Comparison of ENCODE assay signal across 24 cellular contexts in the genomic region with DNA sequence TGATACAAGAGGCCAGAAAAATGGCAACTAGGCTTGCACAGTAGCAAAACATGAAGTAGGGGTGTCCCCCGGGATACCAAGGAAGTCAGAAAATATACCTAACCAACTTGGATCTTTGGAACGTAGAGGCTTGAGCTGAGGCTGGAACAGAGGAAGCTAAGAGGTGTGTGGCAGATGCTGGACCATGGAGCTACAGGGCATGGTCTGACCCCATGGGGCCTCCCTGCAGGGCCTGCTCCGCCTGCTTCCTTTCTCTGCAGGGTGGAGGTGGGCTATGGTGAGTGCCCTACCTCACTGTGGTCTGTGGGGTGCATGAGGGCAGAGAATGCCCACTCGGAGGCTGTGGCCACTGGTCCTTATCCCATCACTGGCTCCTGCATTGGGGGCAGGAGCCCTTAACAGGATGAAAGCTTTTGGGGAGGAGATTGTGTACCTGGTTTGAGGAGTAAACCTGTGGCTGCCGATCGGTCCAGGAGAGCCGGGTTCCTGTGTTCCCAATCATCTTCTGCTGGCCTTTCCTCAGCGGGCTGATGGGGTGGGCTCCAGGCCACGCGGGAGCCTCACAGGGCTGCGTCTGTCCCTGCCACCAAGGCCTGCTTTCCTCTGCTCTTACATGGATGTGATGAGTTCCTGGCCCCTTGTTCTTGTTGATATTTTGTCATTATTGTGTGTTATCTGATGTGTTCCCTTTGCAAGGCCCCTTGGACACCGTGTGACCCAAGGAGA.
"Had no signal": no experiment of that assay in that cellular context is flagged by ENCODE, and none has a peak within 500 bp of the region (broad histone marks: within the 10 kb centered on the region; RNA-seq: fewer than 3 reads in every experiment).

No MANE protein-coding gene starts in this region.

- H3K9me3 ChIP-seq: gastrocnemius medialis, prostate gland, sigmoid colon, tibial nerve had no signal

- H3K9me3 Mint-ChIP-seq: activated naive CD4-positive, alpha-beta T cell treated with anti-CD3 and anti-CD28 coated beads for 36 hours had no signal

- H3K4me3 Mint-ChIP-seq: activated CD4-positive, alpha-beta T cell treated with anti-CD3 and anti-CD28 coated beads for 36 hours; activated naive CD4-positive, alpha-beta T cell treated with anti-CD3 and anti-CD28 coated beads for 36 hours; activated naive CD8-positive, alpha-beta T cell treated with anti-CD3 and anti-CD28 coated beads, Interleukin-2, amount 10 ng/mL, durations not matched to agents 7 days and 5 days; activated T-helper 1 cell treated with anti-CD3 and anti-CD28 coated beads, Interleukin-12 subunit alpha, Interleukin-12 subunit beta, Interleukin-2, Interleukin-4 antibody, amounts not matched to agents 30 ng/mL and 10 ng/mL and 1 ng/mL, durations not matched to agents 14 hours and 24 hours and 36 hours; dendritic cell treated with granulocyte-macrophage colony-stimulating factor and Interleukin-4, amounts not matched to agents 40 ng/mL and 50 ng/mL, for 4 days; natural killer cell had no signal

- H3K4me1 ChIP-seq: gastrocnemius medialis, prostate gland, sigmoid colon, tibial nerve had no signal

- H3K36me3 ChIP-seq: gastrocnemius medialis, prostate gland, sigmoid colon, tibial nerve had no signal

- ATAC-seq: activated CD4-positive, alpha-beta T cell treated with anti-CD3 and anti-CD28 coated beads for 36 hours; gastrocnemius medialis; natural killer cell had no signal

- H3K4me1 Mint-ChIP-seq: activated CD4-positive, alpha-beta T cell treated with anti-CD3 and anti-CD28 coated beads for 36 hours; activated naive CD8-positive, alpha-beta T cell treated with anti-CD3 and anti-CD28 coated beads, Interleukin-2, amount 10 ng/mL, durations not matched to agents 7 days and 5 days; natural killer cell had no signal

- H3K27me3 Mint-ChIP-seq: dendritic cell treated with granulocyte-macrophage colony-stimulating factor and Interleukin-4, amounts not matched to agents 40 ng/mL and 50 ng/mL, for 4 days had no signal

- DNase-seq: activated CD4-positive, alpha-beta T cell treated with anti-CD3 and anti-CD28 coated beads for 36 hours; activated CD4-positive, CD25-positive, alpha-beta regulatory T cell; activated effector memory CD4-positive, alpha-beta T cell treated with anti-CD3 and anti-CD28 coated beads, Interleukin-2, amount 50 U/mL, for 16 hours; activated naive CD4-positive, alpha-beta T cell treated with anti-CD3 and anti-CD28 coated beads for 36 hours; activated naive CD8-positive, alpha-beta T cell treated with anti-CD3 and anti-CD28 coated beads, Interleukin-2, amount 10 ng/mL, durations not matched to agents 7 days and 5 days; activated T-cell treated with anti-CD3 and anti-CD28 coated beads, Interleukin-2, amount 50 U/mL, for 1 hour; central memory CD4-positive, alpha-beta T cell; effector CD4-positive, alpha-beta T cell; gastrocnemius medialis; glutamatergic neuron; mesenchymal stem cell; natural killer cell; retina; sigmoid colon; small intestine; stimulated activated CD4-positive, alpha-beta T cell treated with anti-CD3 and anti-CD28 coated beads, Interleukin-4, amount 100 ng/mL, for 4 hours; stimulated activated naive CD4-positive, alpha-beta T cell; T-helper 1 cell had no signal

- FAIRE-seq: islet of Langerhans, small intestine had no signal

- H3K27ac Mint-ChIP-seq: activated CD4-positive, alpha-beta T cell treated with anti-CD3 and anti-CD28 coated beads for 36 hours; activated naive CD4-positive, alpha-beta T cell treated with anti-CD3 and anti-CD28 coated beads for 36 hours; activated naive CD8-positive, alpha-beta T cell treated with anti-CD3 and anti-CD28 coated beads, Interleukin-2, amount 10 ng/mL, durations not matched to agents 7 days and 5 days; activated T-helper 1 cell treated with anti-CD3 and anti-CD28 coated beads, Interleukin-12 subunit alpha, Interleukin-12 subunit beta, Interleukin-2, Interleukin-4 antibody, amounts not matched to agents 30 ng/mL and 10 ng/mL and 1 ng/mL, durations not matched to agents 14 hours and 24 hours and 36 hours; dendritic cell treated with granulocyte-macrophage colony-stimulating factor and Interleukin-4, amounts not matched to agents 40 ng/mL and 50 ng/mL, for 4 days; natural killer cell had no signal

- H3K4me3 ChIP-seq: gastrocnemius medialis, prostate gland, sigmoid colon, tibial nerve had no signal

- H3K27ac ChIP-seq: epithelial cell of prostate, gastrocnemius medialis, prostate gland, sigmoid colon, tibial nerve had no signal

- H3K36me3 Mint-ChIP-seq: activated naive CD8-positive, alpha-beta T cell treated with anti-CD3 and anti-CD28 coated beads, Interleukin-2, amount 10 ng/mL, durations not matched to agents 7 days and 5 days; natural killer cell had no signal

- H3K27me3 ChIP-seq: gastrocnemius medialis, sigmoid colon, tibial nerve had no signal
